In the genomic region with DNA sequence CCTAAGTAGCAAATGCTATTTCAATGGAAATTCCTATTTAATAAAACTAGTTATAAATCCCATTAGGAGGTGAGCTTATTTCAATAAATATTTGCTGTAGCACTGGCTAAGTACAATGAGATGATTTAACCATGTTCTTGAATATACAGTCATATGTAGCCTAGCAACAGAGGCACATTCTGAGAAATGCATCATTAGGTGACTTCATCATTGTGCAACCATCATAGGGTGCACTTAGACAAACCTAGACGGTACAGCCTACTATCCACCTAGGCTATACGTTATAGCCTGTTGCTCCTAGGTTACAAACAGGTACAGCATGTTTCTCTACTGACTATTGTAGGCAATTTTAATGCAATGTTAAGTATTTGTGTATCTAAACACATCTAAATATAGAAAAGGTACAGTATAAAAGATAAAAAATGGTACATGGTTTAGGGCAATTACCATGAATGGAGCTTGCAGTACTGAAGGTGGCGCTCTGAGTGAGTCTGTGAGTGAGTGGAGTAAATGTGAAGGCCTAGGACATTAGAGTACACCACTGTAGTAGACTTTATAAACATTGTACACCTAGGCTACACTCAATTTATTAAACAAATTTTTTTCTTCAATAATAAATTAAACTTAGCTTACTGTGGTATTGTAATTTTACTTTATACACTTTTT, we compare ENCODE assay signal across 14 cellular contexts.
DNase-seq lines count a peak whose midpoint lies in the region; ATAC-seq, FAIRE-seq and TF ChIP-seq lines count a peak whose summit lies in the region.
"Had no signal": no experiment of that assay in that cellular context is flagged by ENCODE, and none has a peak within 500 bp of the region (broad histone marks: within the 10 kb centered on the region; RNA-seq: fewer than 3 reads in every experiment).

No MANE protein-coding gene starts in this region.

- H3K36me3 ChIP-seq in H1 (ENCODE audit: control insufficient read depth in 2 of 4, insufficient read depth in 4 of 4, low read length in 3 of 4) (no peaks in the 10 kb centered on the region), trophoblast cell (ENCODE audit: control insufficient read depth in 1 of 2, insufficient read depth in 2 of 2, low read length in 2 of 2) (no peaks in the 10 kb centered on the region)
- H3K36me3 ChIP-seq: colonic mucosa, Peyer's patch, prostate gland had no signal

- DNase-seq in activated CD4-positive, CD25-positive, alpha-beta regulatory T cell treated with anti-CD3 and anti-CD28 coated beads, Interleukin-2, amount 50 U/mL, for 72 hours: no peak
- DNase-seq in NCI-H69 (lab: John Stamatoyannopoulos, UW) (peak; percentile 6), H1 (ENCODE audit: low read depth in 1 of 2, low spot score in 2 of 2) (no peak), trophoblast cell (peak; percentile 54 to 70), GM10248 (ENCODE audit: extremely low spot score) (no peak), A172 (ENCODE audit: low spot score) (no peak)
- DNase-seq: colonic mucosa, immature natural killer cell, MV-4-11, Peyer's patch had no signal

- TF ChIP-seq EP300 in H1 (IDR thresholded peaks at IDR 0.05; ENCODE audit: borderline replicate concordance in 1 of 2, low read depth in 2 of 2, low read length in 2 of 2): no peak

- H3K4me3 ChIP-seq in H1 (ENCODE audit: extremely low read depth in 1 of 4, insufficient read depth in 2 of 4, low read depth in 3 of 4, low read length in 4 of 4) (no peak overlapping the region), trophoblast cell (ENCODE audit: low read depth, low read length) (no peak overlapping the region)
- H3K4me3 ChIP-seq: colonic mucosa, Peyer's patch, prostate gland had no signal

- H4K12ac ChIP-seq in trophoblast cell (ENCODE audit: low read depth, low read length): no peak overlapping the region

- CTCF ChIA-PET in H1 (lab: Charles Lee; ENCODE audit: partially characterized antibody) (interaction anchor here (0.6 to 2.2 kb wide), 18 partner anchors 9 to 1315 kb away, joined by 3 to 10 read pairs (median 3); no protein-coding TSS in a partner anchor), GM10248 (lab: Yijun Ruan, JAX) (interaction anchor here (0.9 to 1.2 kb wide), 4 partner anchors 15 to 1315 kb away, joined by 3 read pairs; no protein-coding TSS in a partner anchor)

- no peaks in the 10 kb centered on the region for H3K79me2 ChIP-seq in H1 (ENCODE audit: control insufficient read depth in 1 of 2, insufficient read depth in 2 of 2, low read length in 2 of 2)
- H3K79me2 ChIP-seq in trophoblast cell (ENCODE audit: control insufficient read depth, insufficient read depth, low read length, poor library complexity): no peaks in the 10 kb centered on the region

- H3K23ac ChIP-seq in H1 (ENCODE audit: insufficient read length): no peak overlapping the region
- H3K23ac ChIP-seq in trophoblast cell (ENCODE audit: low read length): no peak overlapping the region

- H3K9me3 ChIP-seq in H1 (ENCODE audit: insufficient read depth in 2 of 2, low read depth in 1 of 2, low read length in 1 of 2) (no peaks in the 10 kb centered on the region), trophoblast cell (ENCODE audit: insufficient read depth, low read depth, low read length) (peaks cover 2% of the 10 kb centered on the region)
- H3K9me3 ChIP-seq: colonic mucosa, Peyer's patch, prostate gland had no signal

- no peak overlapping the region for H3K18ac ChIP-seq in H1 (ENCODE audit: extremely low read depth, low read length)
- H3K18ac ChIP-seq in trophoblast cell (ENCODE audit: low read length): no peak overlapping the region

- H3K79me1 ChIP-seq in H1 (ENCODE audit: low read depth, low read length) (no peaks in the 10 kb centered on the region), trophoblast cell (ENCODE audit: low read length) (no peaks in the 10 kb centered on the region)

- H2AK5ac ChIP-seq in H1 (ENCODE audit: low read depth, low read length) (no peak overlapping the region), trophoblast cell (ENCODE audit: low read length) (no peak overlapping the region)

- H2AFZ ChIP-seq in H1 (ENCODE audit: low read length) (no peak overlapping the region), trophoblast cell (ENCODE audit: insufficient read depth, low read length, poor library complexity) (no peak overlapping the region)

- H2BK15ac ChIP-seq in H1 (ENCODE audit: low read length): no peak overlapping the region

- peak in 2 of 3 experiments; percentile 16 to 50; a peak in 2 of 4 replicates for TF ChIP-seq CTCF in H1 (IDR thresholded peaks at IDR 0.05; ENCODE audit: control extremely low read depth in 1 of 3, insufficient read depth in 1 of 3, low read depth in 1 of 3, low read length in 3 of 3)
- TF ChIP-seq CTCF in GM10248 (IDR thresholded peaks at IDR 0.05; ENCODE audit: control extremely low read depth, extremely low read depth, low read depth, missing control alignments): no peak

- H3K27me3 ChIP-seq in H1 (replicated peaks in 1 of 4; ENCODE audit: control insufficient read depth in 3 of 4, extremely low read depth in 1 of 4, insufficient read depth in 3 of 4, low read length in 3 of 4): no peaks in the 10 kb centered on the region
- H3K27me3 ChIP-seq in trophoblast cell (ENCODE audit: insufficient read depth, low read length): no peaks in the 10 kb centered on the region
- H3K27me3 ChIP-seq: colonic mucosa, Peyer's patch had no signal

- H3K27ac ChIP-seq in H1 (ENCODE audit: low read depth, low read length): no peak overlapping the region
- no peak overlapping the region for H3K27ac ChIP-seq in trophoblast cell (ENCODE audit: low read depth, low read length)
- H3K27ac ChIP-seq: colonic mucosa, Peyer's patch, prostate gland had no signal

- H4K91ac ChIP-seq in H1 (replicated peaks; ENCODE audit: insufficient read length, low read length): no peak overlapping the region
- no peak overlapping the region for H4K91ac ChIP-seq in trophoblast cell (ENCODE audit: low read depth, low read length)

- no peak overlapping the region for H2BK20ac ChIP-seq in H1 (ENCODE audit: low read length)

- H3K4me2 ChIP-seq in H1 (ENCODE audit: insufficient read depth in 1 of 2, low read depth in 2 of 2, low read length in 2 of 2): no peak overlapping the region
- no peak overlapping the region for H3K4me2 ChIP-seq in trophoblast cell (ENCODE audit: low read length)

- no peak overlapping the region for H2BK120ac ChIP-seq in H1 (replicated peaks; ENCODE audit: low read depth, low read length)
- no peak overlapping the region for H2BK120ac ChIP-seq in trophoblast cell (ENCODE audit: insufficient read depth, low read length, poor library complexity)

- TF ChIP-seq RAD21 in H1 (IDR thresholded peaks at IDR 0.05 in 1 of 2, conservative IDR thresholded peaks at IDR 0.05 in 1 of 2; ENCODE audit: low read depth in 2 of 2, low read length in 2 of 2): peak; percentile 64

- H3K23me2 ChIP-seq in H1 (ENCODE audit: low read depth, low read length): no peaks in the 10 kb centered on the region

- H3K14ac ChIP-seq in H1 (ENCODE audit: insufficient read length) (no peak overlapping the region), trophoblast cell (ENCODE audit: low read length) (no peak overlapping the region)

- H3K4me1 ChIP-seq in H1 (replicated peaks in 1 of 4; ENCODE audit: control insufficient read depth in 3 of 4, insufficient read depth in 4 of 4, low read length in 3 of 4) (no peaks in the 10 kb centered on the region), trophoblast cell (ENCODE audit: control insufficient read depth in 1 of 2, insufficient read depth in 2 of 2, low read length in 2 of 2) (no peaks in the 10 kb centered on the region)
- H3K4me1 ChIP-seq: colonic mucosa, Peyer's patch, prostate gland had no signal

- H4K5ac ChIP-seq in H1 (ENCODE audit: insufficient read length, low read depth, low read length): no peak overlapping the region

- H4K20me1 ChIP-seq in H1 (replicated peaks in 1 of 2; ENCODE audit: control insufficient read depth in 1 of 2, insufficient read depth in 2 of 2, low read length in 2 of 2): no peaks in the 10 kb centered on the region

- no peak overlapping the region for H4K8ac ChIP-seq in H1 (ENCODE audit: extremely low read depth, insufficient read depth, low read length)
- no peak overlapping the region for H4K8ac ChIP-seq in trophoblast cell (ENCODE audit: low read depth, low read length)

- TF ChIP-seq POLR2A in H1 (IDR thresholded peaks at IDR 0.05; ENCODE audit: control extremely low read depth in 1 of 2, low read depth in 2 of 2, low read length in 2 of 2): no peak

- H2BK5ac ChIP-seq in H1 (ENCODE audit: low read depth, low read length): no peak overlapping the region
- H2BK5ac ChIP-seq in trophoblast cell (ENCODE audit: low read depth, low read length, poor library complexity): no peak overlapping the region

- POLR2A ChIA-PET in H1 (lab: Charles Lee; ENCODE audit: partially characterized antibody) (no interaction called here), GM10248 (lab: Yijun Ruan, JAX) (no interaction called here)

- ATAC-seq in activated CD4-positive, CD25-positive, alpha-beta regulatory T cell treated with anti-CD3 and anti-CD28 coated beads, Interleukin-2, amount 50 U/mL, for 24 hours: peak; percentile 58 to 64
- no peak for ATAC-seq in GM18520 (IDR thresholded peaks at IDR 0.05; ENCODE audit: unreplicated experiment)
- ATAC-seq: HCT116 had no signal

- 82% methylated on average over 3 of the region's 3 CpGs; no CpG with 5 or more reads in 1 of the 2 experiments for WGBS in H1 (ENCODE audit: extremely low coverage in 1 of 2, insufficient coverage in 1 of 2, insufficient read length in 1 of 2, insufficient replicate concordance in 2 of 2, low coverage in 1 of 2, low lambda C conversion rate in 2 of 2, missing lambda C conversion rate in 1 of 2), 2 experiments
- WGBS in trophoblast cell (ENCODE audit: extremely low coverage, insufficient coverage, insufficient read length): no CpG with 5 or more reads among the region's 3 CpGs

- H3K56ac ChIP-seq in H1 (replicated peaks; ENCODE audit: insufficient read length, low read depth, low read length): no peak overlapping the region

- H2BK12ac ChIP-seq in H1 (ENCODE audit: low read depth, low read length) (no peak overlapping the region), trophoblast cell (ENCODE audit: low read length) (no peak overlapping the region)

- H3K9ac ChIP-seq in H1 (replicated peaks in 1 of 4; ENCODE audit: extremely low read depth in 1 of 4, low read depth in 3 of 4, low read length in 3 of 4): no peak overlapping the region
- H3K9ac ChIP-seq in trophoblast cell (ENCODE audit: low read length): no peak overlapping the region

- FAIRE-seq in H1 (lab: Jason Lieb, UNC): no peak

- H3K4ac ChIP-seq in H1 (replicated peaks; ENCODE audit: insufficient read length, low read depth, low read length): no peak overlapping the region
- no peak overlapping the region for H3K4ac ChIP-seq in trophoblast cell (ENCODE audit: low read depth, low read length)

TF ChIP-seq in H1, 55 proteins besides CTCF, POLR2A, EP300 and RAD21 (continues in another document):
- TF ChIP-seq TAF1 (IDR thresholded peaks at IDR 0.05; ENCODE audit: low read depth, low read length): no peak
- no peak for TF ChIP-seq RFX5 (IDR thresholded peaks at IDR 0.05; ENCODE audit: borderline replicate concordance, low read depth, low read length)
- TF ChIP-seq CBX8 (IDR thresholded peaks at IDR 0.05; ENCODE audit: borderline replicate concordance, low read depth, low read length): no peak

Comparison
In these comparisons a context has a peak if more than half of its experiments do, and no peak if none do; other contexts are left out.
1. DNase-seq: peak in NCI-H69 (single experiment) and trophoblast cell (2 of 2); none in activated CD4-positive, CD25-positive, alpha-beta regulatory T cell treated with anti-CD3 and anti-CD28 coated beads, Interleukin-2, amount 50 U/mL, for 72 hours (single experiment), H1 (0 of 2), GM10248 (single experiment) and A172 (single experiment).